In genomic region chr1:28193701-28194161, GRCh38 we compare ENCODE assay signal across 15 cellular contexts. TPM values are rescaled to one million over a fixed set of nuclear protein-coding genes. Genes with fewer than 3 reads are reported as not detected.
A peak's percentile ranks its signal among the peaks of the same experiment; 100 is the strongest.
DNase-seq lines count a peak whose midpoint lies in the region; ATAC-seq and TF ChIP-seq lines count a peak whose summit lies in the region.
"Had no signal": no experiment of that assay in that cellular context is flagged by ENCODE, and none has a peak within 500 bp of the region (broad histone marks: within the 10 kb centered on the region; RNA-seq: fewer than 3 reads in every experiment).

No MANE protein-coding gene starts in this region.

- DNase-seq in activated naive CD8-positive, alpha-beta T cell treated with anti-CD3 and anti-CD28 coated beads, Interleukin-2, amount 10 ng/mL, durations not matched to agents 7 days and 5 days: peak; percentile 17
- no peak for DNase-seq in activated naive CD8-positive, alpha-beta T cell treated with anti-CD3 and anti-CD28 coated beads for 36 hours
- no peak for DNase-seq in body of pancreas
- peak; percentile 5 for DNase-seq in kidney glomerular epithelial cell (lab: John Stamatoyannopoulos, UW)
- DNase-seq in suprapubic skin (ENCODE audit: low spot score in 2 of 2): no peak
- DNase-seq in caudate nucleus (lab: John Stamatoyannopoulos, UW): no peak
- no peak for DNase-seq in T-cell
- DNase-seq: activated CD4-positive, CD25-positive, alpha-beta regulatory T cell treated with anti-CD3 and anti-CD28 coated beads, Interleukin-2, amount 50 U/mL, for 72 hours; amygdala; colonic mucosa; HFFc6; midbrain; NCI-H2227 treated with DMSO at 0.1 percent for 48 hours had no signal

- H3K4me3 ChIP-seq in body of pancreas (no peak overlapping the region), suprapubic skin (peak overlapping the region; percentile 22)
- H3K4me3 ChIP-seq: colonic mucosa, esophagus muscularis mucosa had no signal

- CTCF ChIA-PET in T-cell (lab: Charles Lee): no interaction called here

- H3K36me3 ChIP-seq in body of pancreas (replicated peaks in 1 of 2; ENCODE audit: insufficient read depth in 1 of 2, low read depth in 2 of 2): peaks cover 0 to 4% of the 10 kb centered on the region in 2 donors
- H3K36me3 ChIP-seq in suprapubic skin: peaks cover 4% of the 10 kb centered on the region
- H3K36me3 ChIP-seq: colonic mucosa had no signal

- H3K4me3 Mint-ChIP-seq in activated naive CD8-positive, alpha-beta T cell treated with anti-CD3 and anti-CD28 coated beads, Interleukin-2, amount 10 ng/mL, durations not matched to agents 7 days and 5 days: no peak overlapping the region
- no peak overlapping the region for H3K4me3 Mint-ChIP-seq in activated naive CD8-positive, alpha-beta T cell treated with anti-CD3 and anti-CD28 coated beads for 36 hours
- no peak overlapping the region for H3K4me3 Mint-ChIP-seq in T-cell
- H3K4me3 Mint-ChIP-seq: HFFc6 had no signal

- intact Hi-C loops in body of pancreas (cut with DNase I): no loop called here

- no peaks in the 10 kb centered on the region for H3K27me3 ChIP-seq in body of pancreas
- H3K27me3 ChIP-seq in suprapubic skin: no peaks in the 10 kb centered on the region
- H3K27me3 ChIP-seq: colonic mucosa, esophagus muscularis mucosa had no signal

- no peaks in the 10 kb centered on the region for H3K27me3 Mint-ChIP-seq in activated naive CD8-positive, alpha-beta T cell treated with anti-CD3 and anti-CD28 coated beads, Interleukin-2, amount 10 ng/mL, durations not matched to agents 7 days and 5 days
- H3K27me3 Mint-ChIP-seq in activated naive CD8-positive, alpha-beta T cell treated with anti-CD3 and anti-CD28 coated beads for 36 hours: no peaks in the 10 kb centered on the region
- no peaks in the 10 kb centered on the region for H3K27me3 Mint-ChIP-seq in T-cell

- peaks cover 2% of the 10 kb centered on the region for H3K9me3 Mint-ChIP-seq in activated naive CD8-positive, alpha-beta T cell treated with anti-CD3 and anti-CD28 coated beads, Interleukin-2, amount 10 ng/mL, durations not matched to agents 7 days and 5 days
- H3K9me3 Mint-ChIP-seq in activated naive CD8-positive, alpha-beta T cell treated with anti-CD3 and anti-CD28 coated beads for 36 hours: peaks cover 2% of the 10 kb centered on the region
- H3K9me3 Mint-ChIP-seq in T-cell: no peaks in the 10 kb centered on the region
- H3K9me3 Mint-ChIP-seq: HFFc6 had no signal

- POLR2A ChIA-PET in activated naive CD8-positive, alpha-beta T cell treated with anti-CD3 and anti-CD28 coated beads, Interleukin-2, amount 10 ng/mL, durations not matched to agents 7 days and 5 days (lab: Charles Lee): interaction anchor here (0.6 to 0.8 kb wide), 2 partner anchors 102 to 136 kb away, joined by 3 to 4 read pairs; no protein-coding TSS in a partner anchor
- POLR2A ChIA-PET in T-cell (lab: Charles Lee): no interaction called here

- H3K27ac ChIP-seq in body of pancreas (no peak overlapping the region), suprapubic skin (no peak overlapping the region), caudate nucleus (ENCODE audit: low read depth, low read length) (no peak overlapping the region)
- H3K27ac ChIP-seq: colonic mucosa had no signal

- 59% methylated on average over 5 to 6 of the region's 8 CpGs for WGBS in body of pancreas, 2 donors
- WGBS in suprapubic skin: 40% methylated on average over 8 of the region's 8 CpGs

- H3K36me3 Mint-ChIP-seq in activated naive CD8-positive, alpha-beta T cell treated with anti-CD3 and anti-CD28 coated beads, Interleukin-2, amount 10 ng/mL, durations not matched to agents 7 days and 5 days: peaks cover 24% of the 10 kb centered on the region
- H3K36me3 Mint-ChIP-seq in activated naive CD8-positive, alpha-beta T cell treated with anti-CD3 and anti-CD28 coated beads for 36 hours: peaks cover 28% of the 10 kb centered on the region
- peaks cover 20% of the 10 kb centered on the region for H3K36me3 Mint-ChIP-seq in T-cell

- TF ChIP-seq POLR2A in body of pancreas (IDR thresholded peaks at IDR 0.05): no peak
- no peak for TF ChIP-seq POLR2A in suprapubic skin (IDR thresholded peaks at IDR 0.05)

- TF ChIP-seq EP300 in suprapubic skin (IDR thresholded peaks at IDR 0.05): no peak

- H3K4me1 Mint-ChIP-seq in activated naive CD8-positive, alpha-beta T cell treated with anti-CD3 and anti-CD28 coated beads, Interleukin-2, amount 10 ng/mL, durations not matched to agents 7 days and 5 days: peaks cover 27% of the 10 kb centered on the region
- H3K4me1 Mint-ChIP-seq in activated naive CD8-positive, alpha-beta T cell treated with anti-CD3 and anti-CD28 coated beads for 36 hours: peaks cover 17% of the 10 kb centered on the region
- peaks cover 12 to 19% (median 18%) of the 10 kb centered on the region in 3 donors for H3K4me1 Mint-ChIP-seq in T-cell

- H3K4me1 ChIP-seq in body of pancreas (no peaks in the 10 kb centered on the region), suprapubic skin (peaks cover 38% of the 10 kb centered on the region)
- H3K4me1 ChIP-seq: colonic mucosa had no signal

- no peak for ATAC-seq in activated naive CD8-positive, alpha-beta T cell treated with anti-CD3 and anti-CD28 coated beads, Interleukin-2, amount 10 ng/mL, durations not matched to agents 7 days and 5 days (ENCODE audit: low read depth)
- ATAC-seq in body of pancreas: peak; percentile 45
- no peak for ATAC-seq in T-cell (replicated peaks in 1 of 4)
- no peak for ATAC-seq in HG02884 (IDR thresholded peaks at IDR 0.05; ENCODE audit: unreplicated experiment)

- no peak for TF ChIP-seq CTCF in body of pancreas (IDR thresholded peaks at IDR 0.05)
- no peak for TF ChIP-seq CTCF in suprapubic skin (IDR thresholded peaks at IDR 0.05)

- no peak overlapping the region for H3K27ac Mint-ChIP-seq in activated naive CD8-positive, alpha-beta T cell treated with anti-CD3 and anti-CD28 coated beads, Interleukin-2, amount 10 ng/mL, durations not matched to agents 7 days and 5 days
- no peak overlapping the region for H3K27ac Mint-ChIP-seq in activated naive CD8-positive, alpha-beta T cell treated with anti-CD3 and anti-CD28 coated beads for 36 hours
- H3K27ac Mint-ChIP-seq in T-cell: no peak overlapping the region
- H3K27ac Mint-ChIP-seq: HFFc6 had no signal

- no peaks in the 10 kb centered on the region for H3K9me3 ChIP-seq in body of pancreas
- no peaks in the 10 kb centered on the region for H3K9me3 ChIP-seq in suprapubic skin
- H3K9me3 ChIP-seq: colonic mucosa, esophagus muscularis mucosa had no signal

RNA-seq across cellular contexts. Expression of gene PTAFR, which starts 17.2 kb away (rescaled TPM):
- total RNA-seq in activated naive CD8-positive, alpha-beta T cell treated with anti-CD3 and anti-CD28 coated beads, Interleukin-2, amount 10 ng/mL, durations not matched to agents 7 days and 5 days: 1 to 10 TPM in 1 of 2 experiments, under 1 TPM in 1; 0.99 to 1.1 TPM
- total RNA-seq in activated naive CD8-positive, alpha-beta T cell treated with anti-CD3 and anti-CD28 coated beads for 36 hours: under 1 TPM; 0.22 to 0.29 TPM
- 1 to 10 TPM; 2.3 to 3.6 TPM for total RNA-seq in body of pancreas
- 1 to 10 TPM; 3.3 to 6.8 (median 5.5) TPM for total RNA-seq in suprapubic skin
- total RNA-seq in T-cell: 1 to 10 TPM in 2 of 5 donors, under 1 TPM in 3; 0.37 to 3.8 (median 0.95) TPM

RNA-seq across cellular contexts. Expression of gene DNAJC8, which starts 39.1 kb away (rescaled TPM):
- 100 to 1,000 TPM; 106 TPM for total RNA-seq in activated naive CD8-positive, alpha-beta T cell treated with anti-CD3 and anti-CD28 coated beads, Interleukin-2, amount 10 ng/mL, durations not matched to agents 7 days and 5 days
- total RNA-seq in activated naive CD8-positive, alpha-beta T cell treated with anti-CD3 and anti-CD28 coated beads for 36 hours: 100 to 1,000 TPM; 109 to 121 TPM
- total RNA-seq in body of pancreas (10 to 100 TPM; 18.7 to 53.1 TPM), suprapubic skin (10 to 100 TPM; 28.2 to 39.0 (median 31.7) TPM), T-cell (10 to 100 TPM; 61.8 to 68.0 (median 67.2) TPM)

RNA-seq across cellular contexts. Expression of gene ATP5IF1, which starts 42.2 kb away (rescaled TPM):
- total RNA-seq in activated naive CD8-positive, alpha-beta T cell treated with anti-CD3 and anti-CD28 coated beads, Interleukin-2, amount 10 ng/mL, durations not matched to agents 7 days and 5 days: 100 to 1,000 TPM; 209 to 222 TPM
- total RNA-seq in activated naive CD8-positive, alpha-beta T cell treated with anti-CD3 and anti-CD28 coated beads for 36 hours: 100 to 1,000 TPM; 180 to 197 TPM
- 10 to 100 TPM; 62.0 to 93.4 TPM for total RNA-seq in body of pancreas
- total RNA-seq in suprapubic skin: 100 to 1,000 TPM; 195 to 277 (median 229) TPM
- total RNA-seq in T-cell: 100 to 1,000 TPM in 1 of 5 donors, 10 to 100 TPM in 4; 74.4 to 106 (median 93.5) TPM

Comparison
In these comparisons a context has a peak if more than half of its experiments do, and no peak if none do; other contexts are left out.
1. DNase-seq: peak in activated naive CD8-positive, alpha-beta T cell treated with anti-CD3 and anti-CD28 coated beads, Interleukin-2, amount 10 ng/mL, durations not matched to agents 7 days and 5 days (single experiment) and kidney glomerular epithelial cell (single experiment); none in activated naive CD8-positive, alpha-beta T cell treated with anti-CD3 and anti-CD28 coated beads for 36 hours (single experiment), body of pancreas (0 of 4), suprapubic skin (0 of 2), caudate nucleus (0 of 61) and T-cell (0 of 34).